In the genomic region with DNA sequence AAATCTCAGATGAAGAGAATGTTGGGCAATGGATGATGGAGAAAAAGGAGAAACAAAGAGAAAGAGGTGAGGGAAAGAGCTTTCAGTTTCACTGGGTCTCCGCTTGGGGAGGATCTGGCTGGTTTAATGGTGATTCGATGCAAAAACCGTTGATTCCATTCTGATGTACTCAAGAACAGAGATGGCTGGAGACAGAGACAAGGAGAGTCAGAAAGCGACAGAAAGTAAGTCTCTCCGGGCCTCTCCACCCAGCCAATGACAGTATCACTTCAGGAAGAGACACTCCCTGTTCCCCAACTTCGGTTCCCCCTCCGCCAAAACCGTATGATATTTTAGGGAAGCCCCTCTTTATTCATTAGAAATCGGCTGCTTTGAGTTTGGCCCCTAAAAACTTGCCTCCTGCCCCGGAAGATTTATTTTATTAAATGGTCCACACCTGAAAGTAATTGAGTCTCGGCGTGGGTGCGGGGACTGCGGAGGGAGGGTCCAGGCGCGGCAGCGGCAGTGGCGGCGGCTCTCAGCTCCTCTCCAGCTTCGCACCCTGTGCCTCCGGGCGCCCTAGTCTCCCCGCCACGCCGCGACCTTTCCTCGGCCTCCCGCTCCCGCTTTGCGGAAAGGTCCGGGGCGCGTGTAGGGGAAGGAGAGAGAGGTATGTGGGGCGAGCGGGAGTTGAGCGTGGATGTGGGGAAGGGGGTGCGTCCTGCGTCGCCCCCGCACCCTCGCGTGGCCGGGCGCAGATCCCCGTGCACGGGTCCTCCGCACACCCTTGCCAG, we compare ENCODE assay signal across 1 cellular context.
TF ChIP-seq lines count a peak whose summit lies in the region.

No MANE protein-coding gene starts in this region.

TF ChIP-seq in SK-N-SH treated with all-trans-retinoic acid at 6 μM for 48 hours, 23 proteins besides CTCF, POLR2A, EP300 and RAD21 (continued from another document):
- TF ChIP-seq, protein P1, sequence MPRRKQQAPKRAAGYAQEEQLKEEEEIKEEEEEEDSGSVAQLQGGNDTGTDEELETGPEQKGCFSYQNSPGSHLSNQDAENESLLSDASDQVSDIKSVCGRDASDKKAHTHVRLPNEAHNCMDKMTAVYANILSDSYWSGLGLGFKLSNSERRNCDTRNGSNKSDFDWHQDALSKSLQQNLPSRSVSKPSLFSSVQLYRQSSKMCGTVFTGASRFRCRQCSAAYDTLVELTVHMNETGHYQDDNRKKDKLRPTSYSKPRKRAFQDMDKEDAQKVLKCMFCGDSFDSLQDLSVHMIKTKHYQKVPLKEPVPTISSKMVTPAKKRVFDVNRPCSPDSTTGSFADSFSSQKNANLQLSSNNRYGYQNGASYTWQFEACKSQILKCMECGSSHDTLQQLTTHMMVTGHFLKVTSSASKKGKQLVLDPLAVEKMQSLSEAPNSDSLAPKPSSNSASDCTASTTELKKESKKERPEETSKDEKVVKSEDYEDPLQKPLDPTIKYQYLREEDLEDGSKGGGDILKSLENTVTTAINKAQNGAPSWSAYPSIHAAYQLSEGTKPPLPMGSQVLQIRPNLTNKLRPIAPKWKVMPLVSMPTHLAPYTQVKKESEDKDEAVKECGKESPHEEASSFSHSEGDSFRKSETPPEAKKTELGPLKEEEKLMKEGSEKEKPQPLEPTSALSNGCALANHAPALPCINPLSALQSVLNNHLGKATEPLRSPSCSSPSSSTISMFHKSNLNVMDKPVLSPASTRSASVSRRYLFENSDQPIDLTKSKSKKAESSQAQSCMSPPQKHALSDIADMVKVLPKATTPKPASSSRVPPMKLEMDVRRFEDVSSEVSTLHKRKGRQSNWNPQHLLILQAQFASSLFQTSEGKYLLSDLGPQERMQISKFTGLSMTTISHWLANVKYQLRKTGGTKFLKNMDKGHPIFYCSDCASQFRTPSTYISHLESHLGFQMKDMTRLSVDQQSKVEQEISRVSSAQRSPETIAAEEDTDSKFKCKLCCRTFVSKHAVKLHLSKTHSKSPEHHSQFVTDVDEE (CRISPR knock-in tag; IDR thresholded peaks at IDR 0.05), result no peak
- TF ChIP-seq OSR1 (CRISPR knock-in tag; IDR thresholded peaks at IDR 0.05) (no peak), RARB (CRISPR knock-in tag; IDR thresholded peaks at IDR 0.05) (no peak), ZFP30 (CRISPR knock-in tag; IDR thresholded peaks at IDR 0.05) (no peak), ZC3H10 (CRISPR knock-in tag; IDR thresholded peaks at IDR 0.05) (no peak), ARNTL (CRISPR knock-in tag; IDR thresholded peaks at IDR 0.05; ENCODE audit: borderline replicate concordance, low read depth) (no peak), ESRRG (CRISPR knock-in tag; IDR thresholded peaks at IDR 0.05) (no peak), TOX (CRISPR knock-in tag; IDR thresholded peaks at IDR 0.05; ENCODE audit: borderline replicate concordance) (no peak)
- TF ChIP-seq, protein P2, sequence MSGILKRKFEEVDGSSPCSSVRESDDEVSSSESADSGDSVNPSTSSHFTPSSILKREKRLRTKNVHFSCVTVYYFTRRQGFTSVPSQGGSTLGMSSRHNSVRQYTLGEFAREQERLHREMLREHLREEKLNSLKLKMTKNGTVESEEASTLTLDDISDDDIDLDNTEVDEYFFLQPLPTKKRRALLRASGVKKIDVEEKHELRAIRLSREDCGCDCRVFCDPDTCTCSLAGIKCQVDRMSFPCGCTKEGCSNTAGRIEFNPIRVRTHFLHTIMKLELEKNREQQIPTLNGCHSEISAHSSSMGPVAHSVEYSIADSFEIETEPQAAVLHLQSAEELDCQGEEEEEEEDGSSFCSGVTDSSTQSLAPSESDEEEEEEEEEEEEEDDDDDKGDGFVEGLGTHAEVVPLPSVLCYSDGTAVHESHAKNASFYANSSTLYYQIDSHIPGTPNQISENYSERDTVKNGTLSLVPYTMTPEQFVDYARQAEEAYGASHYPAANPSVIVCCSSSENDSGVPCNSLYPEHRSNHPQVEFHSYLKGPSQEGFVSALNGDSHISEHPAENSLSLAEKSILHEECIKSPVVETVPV (CRISPR knock-in tag; IDR thresholded peaks at IDR 0.05), result no peak
